Comparison of ENCODE assay signal across 20 cellular contexts in the genomic region with DNA sequence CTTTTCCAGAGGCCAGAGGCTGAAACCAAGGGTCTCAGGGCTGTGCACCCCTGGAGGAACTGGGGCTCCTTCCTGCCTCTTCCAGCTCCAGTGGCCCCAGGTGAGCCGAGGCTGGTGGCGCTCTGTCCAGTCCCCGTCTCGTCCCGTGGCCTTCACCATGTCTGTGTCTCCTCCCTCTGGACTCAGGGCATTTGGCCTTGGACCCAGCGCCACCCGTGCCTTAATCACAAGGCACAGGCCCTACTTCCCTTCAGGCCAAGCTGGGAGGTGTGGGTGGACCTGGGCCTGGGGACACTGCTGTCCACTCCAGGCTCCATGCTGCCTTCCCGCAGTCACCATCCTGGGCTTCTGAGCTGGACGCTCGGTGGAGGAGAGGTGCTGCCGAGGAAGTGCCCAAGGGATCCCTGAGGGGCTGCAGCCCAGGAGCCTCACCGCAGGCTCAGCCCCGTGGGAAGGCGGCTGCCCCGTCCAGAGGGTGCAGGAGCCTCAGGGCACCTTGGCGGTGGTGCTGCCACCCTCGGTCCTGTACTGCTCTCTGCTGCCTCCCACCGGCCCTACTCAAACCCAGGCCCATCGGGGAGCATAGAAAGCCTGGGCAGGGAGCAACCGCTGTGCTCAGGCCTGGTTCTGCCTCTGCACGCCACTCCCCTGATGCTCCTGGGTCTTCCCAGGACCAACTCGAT.
"Had no signal": no experiment of that assay in that cellular context is flagged by ENCODE, and none has a peak within 500 bp of the region (broad histone marks: within the 10 kb centered on the region; RNA-seq: fewer than 3 reads in every experiment).

No MANE protein-coding gene starts in this region.

- H3K4me2 ChIP-seq: smooth muscle cell had no signal

- FAIRE-seq: endothelial cell of umbilical vein, keratinocyte, TTC549 had no signal

- H3K36me3 ChIP-seq: ovary had no signal

- DNase-seq: activated CD4-positive, alpha-beta T cell treated with anti-CD3 and anti-CD28 coated beads, Interleukin-2, amount 10 ng/mL, durations not matched to agents 7 days and 5 days; activated CD4-positive, CD25-positive, alpha-beta regulatory T cell; activated CD8-positive, alpha-beta memory T cell treated with anti-CD3 and anti-CD28 coated beads, Interleukin-2, amount 50 U/mL, for 48 hours; activated naive CD8-positive, alpha-beta T cell treated with anti-CD3 and anti-CD28 coated beads for 36 hours; effector CD4-positive, alpha-beta T cell; esophagus squamous epithelium; hippocampal formation; left lung; mammary epithelial cell; ovary; right lobe of liver; stimulated activated CD4-positive, alpha-beta T cell treated with anti-CD3 and anti-CD28 coated beads, Interleukin-4, amount 100 ng/mL, for 4 hours; stimulated activated CD8-positive, alpha-beta memory T cell treated with anti-CD3 and anti-CD28 coated beads, Interleukin-4, amount 100 ng/mL, for 48 hours; stimulated activated naive CD8-positive, alpha-beta T cell treated with anti-CD3 and anti-CD28 coated beads, Interleukin-15, Interleukin-2, amounts not matched to agents 100 U/mL and 50 U/mL, for 24 hours; transverse colon had no signal

- H3K27ac ChIP-seq: coronary artery, esophagus squamous epithelium, left lung, ovary, right lobe of liver, transverse colon had no signal

- H3K27me3 ChIP-seq: esophagus squamous epithelium, left lung, ovary, right lobe of liver, transverse colon had no signal

- H3K9me3 ChIP-seq: esophagus squamous epithelium, left lung, ovary, right lobe of liver, transverse colon had no signal

- ATAC-seq: left lung; stimulated activated naive CD8-positive, alpha-beta T cell treated with anti-CD3 and anti-CD28 coated beads, Interleukin-15, Interleukin-2, amounts not matched to agents 100 U/mL and 50 U/mL, for 24 hours had no signal

- H3K4me1 ChIP-seq: left lung, right lobe of liver had no signal

- H3K4me3 ChIP-seq: coronary artery, esophagus squamous epithelium, left lung, ovary, right lobe of liver, smooth muscle cell, transverse colon had no signal
